14 cellular contexts compared by ENCODE assay signal in the genomic region with DNA sequence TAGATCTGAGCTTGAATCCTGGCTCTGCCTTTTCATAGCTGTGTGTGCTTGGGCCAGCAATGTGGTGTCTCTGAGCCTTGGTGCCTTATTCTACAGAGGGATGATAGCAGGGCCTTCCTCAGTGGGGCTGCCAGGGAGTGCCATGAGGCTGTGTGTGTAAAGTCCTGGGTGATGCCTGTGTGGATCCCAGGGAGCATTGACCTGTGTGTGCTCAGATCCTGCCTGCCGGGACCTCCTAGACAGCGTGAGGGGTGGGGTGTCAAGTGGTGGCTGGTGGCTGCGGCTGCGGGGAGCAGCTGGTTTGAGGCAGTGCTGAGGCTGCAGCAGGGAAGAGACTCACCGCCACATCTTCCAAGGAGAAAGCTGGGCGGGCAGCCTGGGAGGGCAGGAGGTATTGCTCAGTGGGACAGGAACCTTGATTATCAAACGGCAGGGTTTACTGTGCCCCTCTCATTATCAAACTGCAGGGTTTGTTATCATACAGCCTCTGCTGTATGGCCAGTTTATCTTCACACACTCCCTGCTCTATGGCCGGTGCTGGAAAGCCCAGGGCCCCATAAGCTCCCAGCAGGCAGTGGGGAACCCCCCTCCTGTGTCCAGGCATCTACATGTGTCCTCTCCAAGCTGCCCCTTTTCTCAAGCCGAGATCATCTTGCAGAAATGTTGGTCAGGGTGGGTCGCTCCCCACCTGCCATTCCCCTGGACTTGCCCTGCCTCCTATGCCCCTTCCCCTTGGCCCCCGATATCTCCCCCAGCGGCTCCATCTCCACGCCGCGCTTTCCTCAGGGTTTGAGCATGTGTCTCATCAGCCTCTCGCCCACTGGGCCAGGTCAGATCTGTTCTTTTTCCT. TPM values are rescaled to one million over a fixed set of nuclear protein-coding genes. Genes with fewer than 3 reads are reported as not detected.
DNase-seq lines count a peak whose midpoint lies in the region; ATAC-seq and TF ChIP-seq lines count a peak whose summit lies in the region.
"Had no signal": no experiment of that assay in that cellular context is flagged by ENCODE, and none has a peak within 500 bp of the region (broad histone marks: within the 10 kb centered on the region; RNA-seq: fewer than 3 reads in every experiment).

No MANE protein-coding gene starts in this region.

- no peaks in the 10 kb centered on the region for H3K27me3 Mint-ChIP-seq in CD4-positive, CD25-positive, alpha-beta regulatory T cell
- no peaks in the 10 kb centered on the region for H3K27me3 Mint-ChIP-seq in Calu3 (ENCODE audit: unreplicated experiment)
- H3K27me3 Mint-ChIP-seq in activated T-helper 1 cell treated with anti-CD3 and anti-CD28 coated beads, Interleukin-12 subunit alpha, Interleukin-12 subunit beta, Interleukin-2, Interleukin-4 antibody, amounts not matched to agents 30 ng/mL and 10 ng/mL and 1 ng/mL, durations not matched to agents 14 hours and 24 hours and 36 hours (ENCODE audit: insufficient read depth), result peaks cover 6% of the 10 kb centered on the region
- no peaks in the 10 kb centered on the region for H3K27me3 Mint-ChIP-seq in natural killer cell (ENCODE audit: low read depth in 2 of 2)

- H3K4me1 Mint-ChIP-seq in CD4-positive, CD25-positive, alpha-beta regulatory T cell, result peaks cover 13 to 40% (median 16%) of the 10 kb centered on the region in 4 donors
- H3K4me1 Mint-ChIP-seq in Calu3 (ENCODE audit: low read depth, unreplicated experiment) (peaks cover 42% of the 10 kb centered on the region), natural killer cell (peaks cover 78 to 91% of the 10 kb centered on the region in 2 donors)
- peaks cover 56% of the 10 kb centered on the region for H3K4me1 Mint-ChIP-seq in activated T-helper 1 cell treated with anti-CD3 and anti-CD28 coated beads, Interleukin-12 subunit alpha, Interleukin-12 subunit beta, Interleukin-2, Interleukin-4 antibody, amounts not matched to agents 30 ng/mL and 10 ng/mL and 1 ng/mL, durations not matched to agents 14 hours and 24 hours and 36 hours (ENCODE audit: low read depth)

- H3K9me3 ChIP-seq in CD4-positive, CD25-positive, alpha-beta regulatory T cell (ENCODE audit: control insufficient read depth in 2 of 2, low read length in 2 of 2), result no peaks in the 10 kb centered on the region

- peaks cover under 1% of the 10 kb centered on the region for H3K36me3 Mint-ChIP-seq in CD4-positive, CD25-positive, alpha-beta regulatory T cell
- H3K36me3 Mint-ChIP-seq in Calu3 (ENCODE audit: insufficient read depth, unreplicated experiment), result peaks cover 6% of the 10 kb centered on the region
- peaks cover 5% of the 10 kb centered on the region for H3K36me3 Mint-ChIP-seq in activated T-helper 1 cell treated with anti-CD3 and anti-CD28 coated beads, Interleukin-12 subunit alpha, Interleukin-12 subunit beta, Interleukin-2, Interleukin-4 antibody, amounts not matched to agents 30 ng/mL and 10 ng/mL and 1 ng/mL, durations not matched to agents 14 hours and 24 hours and 36 hours (ENCODE audit: low read depth)
- H3K36me3 Mint-ChIP-seq in natural killer cell, result no peaks in the 10 kb centered on the region

- no peak for DNase-seq in CD4-positive, CD25-positive, alpha-beta regulatory T cell
- DNase-seq in Calu3 (no peak), natural killer cell (no peak), HuH-7.5 (ENCODE audit: low spot score) (no peak), CD1c-positive myeloid dendritic cell (ENCODE audit: extremely low spot score) (no peak), foreskin keratinocyte (no peak)
- no peak for DNase-seq in activated T-helper 1 cell treated with anti-CD3 and anti-CD28 coated beads, Interleukin-12 subunit alpha, Interleukin-12 subunit beta, Interleukin-2, Interleukin-4 antibody, amounts not matched to agents 30 ng/mL and 10 ng/mL and 1 ng/mL, durations not matched to agents 14 hours and 24 hours and 36 hours (ENCODE audit: low spot score)
- DNase-seq: activated naive CD4-positive, alpha-beta T cell treated with anti-CD3 and anti-CD28 coated beads, Interleukin-2, amount 50 U/mL, for 16 hours; cerebellar nuclear complex; GF-D8; left ventricle myocardium superior; NCI-H1105; NCI-H345 had no signal

- H3K9me3 Mint-ChIP-seq in CD4-positive, CD25-positive, alpha-beta regulatory T cell, result peaks cover 0 to 3% (median 0%) of the 10 kb centered on the region in 7 donors
- H3K9me3 Mint-ChIP-seq in Calu3 (ENCODE audit: low read depth, unreplicated experiment), result no peaks in the 10 kb centered on the region
- H3K9me3 Mint-ChIP-seq in activated T-helper 1 cell treated with anti-CD3 and anti-CD28 coated beads, Interleukin-12 subunit alpha, Interleukin-12 subunit beta, Interleukin-2, Interleukin-4 antibody, amounts not matched to agents 30 ng/mL and 10 ng/mL and 1 ng/mL, durations not matched to agents 14 hours and 24 hours and 36 hours, result no peaks in the 10 kb centered on the region
- no peaks in the 10 kb centered on the region for H3K9me3 Mint-ChIP-seq in natural killer cell
- H3K9me3 Mint-ChIP-seq: nephron had no signal

- CTCF ChIA-PET in Calu3 (lab: Charles Lee), result no interaction called here

- BruUV-seq in Calu3 (replicated peaks; lab: Mats Ljungman, UMichigan), result no TSS peak

- H3K4me3 ChIP-seq in CD4-positive, CD25-positive, alpha-beta regulatory T cell (ENCODE audit: low read depth, low read length), result no peak overlapping the region

- H3K4me3 Mint-ChIP-seq in CD4-positive, CD25-positive, alpha-beta regulatory T cell, result peak overlapping the region in 1 of 4 donors; percentile 87
- H3K4me3 Mint-ChIP-seq in Calu3 (ENCODE audit: low read depth, unreplicated experiment), result no peak overlapping the region
- no peak overlapping the region for H3K4me3 Mint-ChIP-seq in activated T-helper 1 cell treated with anti-CD3 and anti-CD28 coated beads, Interleukin-12 subunit alpha, Interleukin-12 subunit beta, Interleukin-2, Interleukin-4 antibody, amounts not matched to agents 30 ng/mL and 10 ng/mL and 1 ng/mL, durations not matched to agents 14 hours and 24 hours and 36 hours
- H3K4me3 Mint-ChIP-seq in natural killer cell, result peak overlapping the region; percentile 82
- H3K4me3 Mint-ChIP-seq: nephron had no signal

- intact Hi-C loops in Calu3 (cut with micrococcal nuclease; ENCODE audit: unreplicated experiment), result no loop called here
- intact Hi-C loops in activated T-helper 1 cell treated with anti-CD3 and anti-CD28 coated beads, Interleukin-12 subunit alpha, Interleukin-12 subunit beta, Interleukin-2, Interleukin-4 antibody, amounts not matched to agents 30 ng/mL and 10 ng/mL and 1 ng/mL, durations not matched to agents 14 hours and 24 hours and 36 hours (cut with micrococcal nuclease), result no loop called here
- intact Hi-C loops in natural killer cell (cut with micrococcal nuclease), result no loop called here

- no peak for TF ChIP-seq CTCF in Calu3 (IDR thresholded peaks at IDR 0.05; ENCODE audit: unreplicated experiment)
- TF ChIP-seq CTCF in natural killer cell (IDR thresholded peaks at IDR 0.05), result no peak
- TF ChIP-seq CTCF in foreskin keratinocyte (conservative IDR thresholded peaks at IDR 0.05), result no peak

- ATAC-seq in CD4-positive, CD25-positive, alpha-beta regulatory T cell (ENCODE audit: low read depth in 2 of 2), result no peak
- ATAC-seq in natural killer cell, result peak in 1 of 3 donors; percentile 23
- no peak for ATAC-seq in foreskin keratinocyte
- ATAC-seq: left ventricle myocardium superior had no signal

- no peaks in the 10 kb centered on the region for H3K36me3 ChIP-seq in CD4-positive, CD25-positive, alpha-beta regulatory T cell (ENCODE audit: control insufficient read depth, insufficient read depth, low read length)

- H3K4me1 ChIP-seq in CD4-positive, CD25-positive, alpha-beta regulatory T cell (ENCODE audit: control insufficient read depth, insufficient read depth, low read length, poor library complexity, severe bottlenecking), result peaks cover 37% of the 10 kb centered on the region
- H3K4me1 ChIP-seq in foreskin keratinocyte, result peaks cover 4% of the 10 kb centered on the region

- H3K27ac ChIP-seq in CD4-positive, CD25-positive, alpha-beta regulatory T cell (ENCODE audit: insufficient read depth, low read length, poor library complexity, severe bottlenecking), result no peak overlapping the region
- no peak overlapping the region for H3K27ac ChIP-seq in foreskin keratinocyte

- H3K27ac Mint-ChIP-seq in CD4-positive, CD25-positive, alpha-beta regulatory T cell, result peak overlapping the region in 2 of 3 donors; percentile 51 to 87
- H3K27ac Mint-ChIP-seq in Calu3 (ENCODE audit: unreplicated experiment) (peak overlapping the region; percentile 1), natural killer cell (peak overlapping the region; percentile 88 to 91)
- H3K27ac Mint-ChIP-seq in activated T-helper 1 cell treated with anti-CD3 and anti-CD28 coated beads, Interleukin-12 subunit alpha, Interleukin-12 subunit beta, Interleukin-2, Interleukin-4 antibody, amounts not matched to agents 30 ng/mL and 10 ng/mL and 1 ng/mL, durations not matched to agents 14 hours and 24 hours and 36 hours, result peak overlapping the region; percentile 80
- H3K27ac Mint-ChIP-seq: nephron had no signal

- no peaks in the 10 kb centered on the region for H3K27me3 ChIP-seq in CD4-positive, CD25-positive, alpha-beta regulatory T cell (ENCODE audit: control insufficient read depth, insufficient read depth, low read length)
- no peaks in the 10 kb centered on the region for H3K27me3 ChIP-seq in foreskin keratinocyte

RNA-seq across cellular contexts. Expression of gene ADCY7, which starts 3.1 kb away (rescaled TPM):
- 233 TPM for total RNA-seq in CD4-positive, CD25-positive, alpha-beta regulatory T cell
- polyA plus RNA-seq in CD4-positive, CD25-positive, alpha-beta regulatory T cell, result 10 to 100 TPM; 33.1 to 52.3 (median 46.6) TPM
- total RNA-seq in Calu3 (2022), result 67.7 and 71.4 TPM in 2 replicates
- total RNA-seq in activated T-helper 1 cell treated with anti-CD3 and anti-CD28 coated beads, Interleukin-12 subunit alpha, Interleukin-12 subunit beta, Interleukin-2, Interleukin-4 antibody, amounts not matched to agents 30 ng/mL and 10 ng/mL and 1 ng/mL, durations not matched to agents 14 hours and 24 hours and 36 hours, result 78.0 and 81.9 TPM in 2 replicates
- total RNA-seq in natural killer cell, result 100 to 1,000 TPM; 479 to 591 (median 512) TPM
- total RNA-seq in foreskin keratinocyte, result 13.9 and 20.1 TPM in 2 replicates
- polyA plus RNA-seq in foreskin keratinocyte, result 3.5 and 4.1 TPM in 2 replicates

Comparison
In these comparisons a context has a peak if more than half of its experiments do, and no peak if none do; other contexts are left out.
1. H3K27ac Mint-ChIP-seq: peak in every context shown above with its lines; median percentile 90 in natural killer cell; 80 in activated T-helper 1 cell treated with anti-CD3 and anti-CD28 coated beads, Interleukin-12 subunit alpha, Interleukin-12 subunit beta, Interleukin-2, Interleukin-4 antibody, amounts not matched to agents 30 ng/mL and 10 ng/mL and 1 ng/mL, durations not matched to agents 14 hours and 24 hours and 36 hours; 69 in CD4-positive, CD25-positive, alpha-beta regulatory T cell; 1 in Calu3.